In the genomic region with DNA sequence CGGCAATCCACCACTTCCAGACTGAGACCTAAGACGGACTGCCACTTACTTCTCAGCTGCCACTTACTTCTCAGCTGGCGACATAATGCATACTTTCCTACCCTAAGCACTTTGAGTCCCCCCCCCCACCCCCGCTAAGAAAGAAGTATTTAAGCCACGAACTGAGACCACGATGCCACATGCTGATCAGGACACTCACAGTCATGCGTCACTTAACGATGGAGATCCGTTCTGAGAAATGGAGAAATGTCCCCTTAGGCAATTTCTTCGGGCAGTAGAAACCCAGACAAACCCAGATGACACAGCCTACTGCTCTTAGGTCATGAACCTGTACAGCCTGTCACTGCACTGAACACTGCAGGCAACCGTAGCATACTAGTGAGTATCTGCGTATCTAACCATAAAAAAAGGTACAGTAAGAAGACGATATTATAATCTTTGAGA, we compare ENCODE assay signal across 8 cellular contexts. TPM values are rescaled to one million over a fixed set of nuclear protein-coding genes. Genes with fewer than 3 reads are reported as not detected.
DNase-seq lines count a peak whose midpoint lies in the region; ATAC-seq and TF ChIP-seq lines count a peak whose summit lies in the region.

No MANE protein-coding gene starts in this region.

- no peaks in the 10 kb centered on the region for H3K9me3 ChIP-seq in right atrium auricular region

- DNase-seq in AG20443 (ENCODE audit: low spot score): peak; percentile 64
- DNase-seq in RWPE1 (ENCODE audit: low spot score): peak; percentile 61
- DNase-seq in amniotic stem cell (lab: John Stamatoyannopoulos, UW): peak; percentile 47
- peak; percentile 77 for DNase-seq in right atrium auricular region (ENCODE audit: low spot score)
- DNase-seq in retinal pigment epithelial cell (ENCODE audit: low read depth): no peak
- no peak for DNase-seq in COR-L47 (lab: John Stamatoyannopoulos, UW)

- ATAC-seq in GM18861 (IDR thresholded peaks at IDR 0.05; ENCODE audit: unreplicated experiment) (peak; percentile 35), HG03196 (IDR thresholded peaks at IDR 0.05; ENCODE audit: unreplicated experiment) (peak; percentile 44)

- TF ChIP-seq CTCF in RWPE1 (conservative IDR thresholded peaks at IDR 0.05; ENCODE audit: low read depth): no peak
- no peak for TF ChIP-seq CTCF in right atrium auricular region (IDR thresholded peaks at IDR 0.05)
- TF ChIP-seq CTCF in retinal pigment epithelial cell (conservative IDR thresholded peaks at IDR 0.05; ENCODE audit: low read depth, low read length): no peak

- peak overlapping the region; percentile 87 for H3K27ac ChIP-seq in RWPE1
- peak overlapping the region; percentile 99 to 100 for H3K27ac ChIP-seq in right atrium auricular region

- CTCF ChIA-PET in RWPE1 (lab: Yijun Ruan, JAX): interaction anchor here (0.6 to 0.9 kb wide), 3 partner anchors 53 to 124 kb away, joined by 3 to 6 read pairs (median 3); no protein-coding TSS in a partner anchor

- H3K4me3 ChIP-seq in right atrium auricular region (peak overlapping the region; percentile 95), retinal pigment epithelial cell (ENCODE audit: low read length) (peak overlapping the region; percentile 79)

- H3K36me3 ChIP-seq in right atrium auricular region: no peaks in the 10 kb centered on the region

- peaks cover 0 to 79% of the 10 kb centered on the region in 2 donors for H3K4me1 ChIP-seq in right atrium auricular region

- no peaks in the 10 kb centered on the region for H3K27me3 ChIP-seq in right atrium auricular region

- POLR2A ChIA-PET in RWPE1 (lab: Yijun Ruan, JAX; ENCODE audit: low non-redundant PET): no interaction called here

RNA-seq across cellular contexts. Expression of a gene that starts 0.7 kb away (rescaled TPM):
- total RNA-seq in right atrium auricular region: 100 to 1,000 TPM; 111 to 143 TPM

RNA-seq across cellular contexts. Expression of a gene that starts 45.1 kb away (rescaled TPM):
- total RNA-seq in right atrium auricular region: not detected

Comparison
In these comparisons a context has a peak if more than half of its experiments do, and no peak if none do; other contexts are left out.
1. DNase-seq: peak in AG20443 (single experiment), RWPE1 (single experiment), amniotic stem cell (single experiment) and right atrium auricular region (single experiment); none in retinal pigment epithelial cell (single experiment) and COR-L47 (single experiment).